In the genomic region with DNA sequence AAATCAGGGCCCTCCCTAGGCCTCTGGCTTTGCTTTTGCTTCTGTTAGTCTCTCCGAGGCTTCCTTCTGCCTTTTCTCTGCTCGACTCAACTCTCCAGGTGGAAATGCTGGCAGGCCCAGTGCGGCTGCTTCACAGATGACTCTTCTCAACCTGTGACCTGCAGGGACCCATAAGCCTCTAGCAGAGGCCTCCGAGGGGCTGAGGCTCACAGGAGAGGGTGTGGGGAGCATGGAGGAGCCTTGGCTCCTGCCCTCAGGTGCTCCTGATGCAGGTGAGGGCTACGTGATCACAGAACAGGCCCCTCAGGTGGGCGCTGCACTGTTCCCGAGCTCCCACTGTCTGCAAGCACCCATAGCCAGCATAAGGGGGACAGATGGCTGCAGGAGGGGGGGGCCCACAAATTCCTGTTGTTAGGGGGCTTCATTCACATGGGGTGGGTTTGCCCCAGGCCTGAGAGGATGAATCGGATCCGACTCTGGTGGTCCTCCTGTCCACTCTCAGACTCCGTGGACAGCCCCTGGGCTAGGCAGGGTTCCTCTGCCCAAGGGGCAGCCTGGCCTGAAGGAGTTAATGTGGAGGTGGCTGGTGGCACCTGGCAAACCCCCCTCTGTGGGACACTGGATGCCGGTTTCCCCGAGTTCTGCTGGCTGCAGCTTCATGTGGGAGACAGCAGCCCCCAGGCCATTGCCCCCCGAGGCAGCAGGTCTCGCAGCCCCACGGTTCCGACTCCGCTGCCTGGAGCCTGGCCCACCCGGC, we compare ENCODE assay signal across 19 cellular contexts. TPM values are rescaled to one million over a fixed set of nuclear protein-coding genes. Genes with fewer than 3 reads are reported as not detected.
"Had no signal": no experiment of that assay in that cellular context is flagged by ENCODE, and none has a peak within 500 bp of the region (broad histone marks: within the 10 kb centered on the region; RNA-seq: fewer than 3 reads in every experiment).

No MANE protein-coding gene starts in this region.

- H3K36me3 ChIP-seq: right lobe of liver, thoracic aorta had no signal

- H3K4me1 ChIP-seq: right lobe of liver had no signal

- H3K27me3 ChIP-seq: dorsolateral prefrontal cortex, right lobe of liver had no signal

- ATAC-seq: right lobe of liver had no signal

- DNase-seq: activated CD4-positive, alpha-beta T cell treated with anti-CD3 and anti-CD28 coated beads, Interleukin-2, amount 50 U/mL, for 48 hours; activated naive CD4-positive, alpha-beta T cell; activated naive CD8-positive, alpha-beta T cell treated with anti-CD3 and anti-CD28 coated beads for 36 hours; amniotic stem cell; dorsolateral prefrontal cortex; foreskin fibroblast; midbrain; stimulated activated CD4-positive, alpha-beta T cell treated with anti-CD3 and anti-CD28 coated beads, Interleukin-4, amount 100 ng/mL, for 24 hours; T-helper 2 cell had no signal

- H3K9me3 ChIP-seq: right lobe of liver, thoracic aorta had no signal

- H3K27ac ChIP-seq: dorsolateral prefrontal cortex, epithelial cell of prostate, right lobe of liver, thoracic aorta, VCaP had no signal

- H3K4me3 ChIP-seq: dorsolateral prefrontal cortex, right lobe of liver, thoracic aorta had no signal

RNA-seq across cellular contexts. Expression of gene FCN2, which starts 10.9 kb away (rescaled TPM):
- total RNA-seq: activated naive CD8-positive, alpha-beta T cell treated with anti-CD3 and anti-CD28 coated beads for 36 hours; activated T-helper 1 cell treated with anti-CD3 and anti-CD28 coated beads, Interleukin-12 subunit alpha, Interleukin-12 subunit beta, Interleukin-2, Interleukin-4 antibody, amounts not matched to agents 30 ng/mL and 10 ng/mL and 1 ng/mL, durations not matched to agents 14 hours and 24 hours and 36 hours; cardiac septum; glomerular endothelial cell; lung microvascular endothelial cell; osteocyte; pulmonary artery endothelial cell; thoracic aorta had no signal

RNA-seq across cellular contexts. Expression of gene FCN1, which starts 48.0 kb away (rescaled TPM):
- total RNA-seq: activated naive CD8-positive, alpha-beta T cell treated with anti-CD3 and anti-CD28 coated beads for 36 hours; activated T-helper 1 cell treated with anti-CD3 and anti-CD28 coated beads, Interleukin-12 subunit alpha, Interleukin-12 subunit beta, Interleukin-2, Interleukin-4 antibody, amounts not matched to agents 30 ng/mL and 10 ng/mL and 1 ng/mL, durations not matched to agents 14 hours and 24 hours and 36 hours; glomerular endothelial cell; lung microvascular endothelial cell; osteocyte; pulmonary artery endothelial cell had no signal
